9 cellular contexts compared by ENCODE assay signal in genomic region chr7:102464577-102465280, GRCh38. TPM values are rescaled to one million over a fixed set of nuclear protein-coding genes. Genes with fewer than 3 reads are reported as not detected.
A peak's percentile ranks its signal among the peaks of the same experiment; 100 is the strongest.
DNase-seq lines count a peak whose midpoint lies in the region; ATAC-seq, FAIRE-seq and TF ChIP-seq lines count a peak whose summit lies in the region.
"Had no signal": no experiment of that assay in that cellular context is flagged by ENCODE, and none has a peak within 500 bp of the region (broad histone marks: within the 10 kb centered on the region; RNA-seq: fewer than 3 reads in every experiment).

ALKBH4 (minus strand) TSS chr7:102464863; CDS start chr7:102464836, 27 bp downstream.
LRWD1 (plus strand) TSS chr7:102464984; CDS start chr7:102465081, 97 bp downstream.

- no peaks in the 10 kb centered on the region for H4K20me1 ChIP-seq in keratinocyte (ENCODE audit: control insufficient read depth, extremely low read depth, insufficient read depth, low read length)

- peaks cover 16% of the 10 kb centered on the region for H3K79me2 ChIP-seq in keratinocyte (ENCODE audit: control insufficient read depth, insufficient read depth, low read length)

- H3K9ac ChIP-seq in keratinocyte (ENCODE audit: control insufficient read depth, extremely low read depth, insufficient read depth, low read length): peak within 1 kb of the TSS; percentile 82

- TF ChIP-seq CTCF in AG09319 (IDR thresholded peaks at IDR 0.05; ENCODE audit: low read depth, low read length) (no peak), keratinocyte (optimal IDR thresholded peaks at IDR 0.05 in 1 of 3, IDR thresholded peaks at IDR 0.05 in 1 of 3, conservative IDR thresholded peaks at IDR 0.05 in 1 of 3; ENCODE audit: extremely low read depth in 1 of 3, insufficient read depth in 2 of 3, low read length in 3 of 3) (peak in 1 of 3 experiments; percentile 27)

- no peak for FAIRE-seq in keratinocyte (lab: Jason Lieb, UNC)
- FAIRE-seq: TTC549 had no signal

- no peaks in the 10 kb centered on the region for H3K27me3 ChIP-seq in keratinocyte (ENCODE audit: control insufficient read depth, extremely low read depth, insufficient read depth, low read length)

- no peaks in the 10 kb centered on the region for H3K9me1 ChIP-seq in keratinocyte (ENCODE audit: control insufficient read depth, extremely low read depth, insufficient read depth, low read length)

- DNase-seq in AG09319 (ENCODE audit: extremely low read depth, low read depth): peak; percentile 77
- peak; percentile 84 for DNase-seq in NCI-H345 treated with DMSO at 0.1 percent for 48 hours (lab: John Stamatoyannopoulos, UW; ENCODE audit: unreplicated experiment)
- DNase-seq in activated CD4-positive, CD25-positive, alpha-beta regulatory T cell (lab: John Stamatoyannopoulos, UW): peak; percentile 89 to 95 (median 91)
- peak in 60 of 61 donors; percentile 16 to 91 (median 83) for DNase-seq in caudate nucleus (lab: John Stamatoyannopoulos, UW)
- DNase-seq in keratinocyte (ENCODE audit: low read depth, low spot score): peak; percentile 38
- DNase-seq in stimulated activated CD4-positive, alpha-beta T cell treated with anti-CD3 and anti-CD28 coated beads, Interleukin-12 subunit alpha, Interleukin-12 subunit beta, amount 100 ng/mL, for 48 hours (ENCODE audit: low read depth in 2 of 3, low spot score in 1 of 3): peak; percentile 92 to 97 (median 95)

- peaks cover 0 to 3% of the 10 kb centered on the region in 2 experiments for H3K36me3 ChIP-seq in keratinocyte (ENCODE audit: control insufficient read depth in 2 of 2, extremely low read depth in 1 of 2, insufficient read depth in 2 of 2, low read length in 2 of 2)

- H3K4me3 ChIP-seq in keratinocyte (ENCODE audit: control insufficient read depth in 2 of 3, extremely low read depth in 1 of 3, insufficient read depth in 2 of 3, low read depth in 1 of 3, low read length in 3 of 3): peak within 1 kb of the TSS; percentile 88 to 100 (median 100)

- H3K4me2 ChIP-seq in keratinocyte (ENCODE audit: control insufficient read depth, extremely low read depth, insufficient read depth, low read depth, low read length): peak within 1 kb of the TSS; percentile 92

- peaks cover 14% of the 10 kb centered on the region for H3K4me1 ChIP-seq in keratinocyte (ENCODE audit: control insufficient read depth, extremely low read depth, insufficient read depth, low read length)

- H2AFZ ChIP-seq in keratinocyte (ENCODE audit: control insufficient read depth, low read length): peak within 1 kb of the TSS; percentile 94

- ATAC-seq in GM19023 (IDR thresholded peaks at IDR 0.05; ENCODE audit: unreplicated experiment) (peak; percentile 85), HG03196 (IDR thresholded peaks at IDR 0.05; ENCODE audit: unreplicated experiment) (peak; percentile 81)

- H3K27ac ChIP-seq in caudate nucleus (ENCODE audit: low read depth, low read length) (peak within 1 kb of the TSS; percentile 91), keratinocyte (ENCODE audit: control insufficient read depth, insufficient read depth, low read length) (peak within 1 kb of the TSS; percentile 53)

- dilution Hi-C loops in keratinocyte (cut with MboI; ENCODE audit: extremely low pct_ligation_motif_present, low sequenced_read_pairs): no loop called here

- no peaks in the 10 kb centered on the region for H3K9me3 ChIP-seq in keratinocyte (ENCODE audit: control insufficient read depth, low read depth, low read length)

RNA-seq across cellular contexts. Expression of gene ALKBH4, which starts in this region (rescaled TPM):
- polyA plus RNA-seq in keratinocyte: 3.1 to 5.5 TPM (median 3.7 TPM) in 3 replicates
- polyA plus RNA-seq in keratinocyte (2011; ENCODE audit: low read depth): 2.8 TPM
- 1.8 and 5.1 TPM in 2 replicates for polyA plus RNA-seq in keratinocyte (2011; cell fraction: cytosol; rRNA removed)
- polyA plus RNA-seq in keratinocyte (2011; cell fraction: nucleus; rRNA removed): 3.2 and 4.4 TPM in 2 replicates
- polyA plus RNA-seq in keratinocyte (2012; ENCODE audit: low replicate concordance): 3.7 and 6.4 TPM in 2 replicates
- 0.96 to 2.8 TPM (median 1.3 TPM) in 3 replicates for polyA minus RNA-seq in keratinocyte
- 5.2 TPM for polyA minus RNA-seq in keratinocyte (2011; cell fraction: cytosol; rRNA and poly(A)+ RNA removed)
- 1.4 and 2.8 TPM in 2 replicates for polyA minus RNA-seq in keratinocyte (2011; cell fraction: nucleus; rRNA and poly(A)+ RNA removed)

RNA-seq across cellular contexts. Expression of gene LRWD1, which starts in this region (rescaled TPM):
- 11.3 to 15.3 TPM (median 14.4 TPM) in 3 replicates for polyA plus RNA-seq in keratinocyte
- 3.3 TPM for polyA plus RNA-seq in keratinocyte (2011; ENCODE audit: low read depth)
- polyA plus RNA-seq in keratinocyte (2011; cell fraction: cytosol; rRNA removed): 7.2 and 14.5 TPM in 2 replicates
- 14.4 and 19.5 TPM in 2 replicates for polyA plus RNA-seq in keratinocyte (2011; cell fraction: nucleus; rRNA removed)
- 8.4 and 15.8 TPM in 2 replicates for polyA plus RNA-seq in keratinocyte (2012; ENCODE audit: low replicate concordance)
- polyA minus RNA-seq in keratinocyte: 9.0 to 13.0 TPM (median 11.7 TPM) in 3 replicates
- polyA minus RNA-seq in keratinocyte (2011; cell fraction: cytosol; rRNA and poly(A)+ RNA removed): 27.8 TPM
- 12.2 and 15.0 TPM in 2 replicates for polyA minus RNA-seq in keratinocyte (2011; cell fraction: nucleus; rRNA and poly(A)+ RNA removed)

Comparison
In these comparisons a context has a peak if more than half of its experiments do, and no peak if none do; other contexts are left out.
1. Peak in every context shown above with its lines: DNase-seq, ATAC-seq, H3K4me3 ChIP-seq and H3K27ac ChIP-seq.
2. DNase-seq: peak in every context shown above with its lines; median percentile 95 in stimulated activated CD4-positive, alpha-beta T cell treated with anti-CD3 and anti-CD28 coated beads, Interleukin-12 subunit alpha, Interleukin-12 subunit beta, amount 100 ng/mL, for 48 hours; 91 in activated CD4-positive, CD25-positive, alpha-beta regulatory T cell; 84 in NCI-H345 treated with DMSO at 0.1 percent for 48 hours; 83 in caudate nucleus; 77 in AG09319; 38 in keratinocyte.